Comparison of ENCODE assay signal across 9 cellular contexts in genomic region chr6:21263531-21264287, GRCh38.
DNase-seq lines count a peak whose midpoint lies in the region; ATAC-seq and TF ChIP-seq lines count a peak whose summit lies in the region.
"Had no signal": no experiment of that assay in that cellular context is flagged by ENCODE, and none has a peak within 500 bp of the region (broad histone marks: within the 10 kb centered on the region; RNA-seq: fewer than 3 reads in every experiment).

No MANE protein-coding gene starts in this region.

- H3K27ac ChIP-seq in angular gyrus (ENCODE audit: low read depth, low read length) (peak overlapping the region; percentile 32), testis (no peak overlapping the region)
- H3K27ac ChIP-seq: BLaER1 treated with 17β-estradiol and CSF1 and Interleukin-3, amounts not matched to agents 10 nM and 100 nM had no signal

- 61 to 69% methylated on average over 14 to 18 of the region's 18 CpGs for WGBS in testis, 2 donors

- no peak for TF ChIP-seq CTCF in testis (IDR thresholded peaks at IDR 0.05)

- H3K36me3 ChIP-seq in testis (ENCODE audit: low read depth, missing control alignments): no peaks in the 10 kb centered on the region
- H3K36me3 ChIP-seq: BLaER1 treated with 17β-estradiol and CSF1 and Interleukin-3, amounts not matched to agents 10 nM and 100 nM had no signal

- ATAC-seq in left cardiac atrium (peak; percentile 30 to 83), Right ventricle myocardium inferior (no peak)

- H3K27ac Mint-ChIP-seq in immature natural killer cell: no peak overlapping the region

- H3K4me1 Mint-ChIP-seq in immature natural killer cell: peaks cover 7 to 10% of the 10 kb centered on the region in 2 donors

- peaks cover 0 to 4% (median 0%) of the 10 kb centered on the region in 3 donors for H3K27me3 Mint-ChIP-seq in immature natural killer cell (ENCODE audit: low read depth in 3 of 3)

- H3K9me3 Mint-ChIP-seq in immature natural killer cell: peaks cover 0 to 3% (median 0%) of the 10 kb centered on the region in 6 donors

- no peaks in the 10 kb centered on the region for H3K4me1 ChIP-seq in testis
- H3K4me1 ChIP-seq: BLaER1 treated with 17β-estradiol and CSF1 and Interleukin-3, amounts not matched to agents 10 nM and 100 nM had no signal

- H3K9me3 ChIP-seq in testis: no peaks in the 10 kb centered on the region

- no peaks in the 10 kb centered on the region for H3K36me3 Mint-ChIP-seq in immature natural killer cell

- peak overlapping the region; percentile 23 to 24 for H3K4me3 ChIP-seq in testis
- H3K4me3 ChIP-seq: BLaER1 treated with 17β-estradiol and CSF1 and Interleukin-3, amounts not matched to agents 10 nM and 100 nM had no signal

- H3K27me3 ChIP-seq in testis: no peaks in the 10 kb centered on the region
- H3K27me3 ChIP-seq: BLaER1 treated with 17β-estradiol and CSF1 and Interleukin-3, amounts not matched to agents 10 nM and 100 nM had no signal

- intact Hi-C loops in left cardiac atrium (cut with DNase I): no loop called here
- intact Hi-C loops in Right ventricle myocardium inferior (cut with DNase I): no loop called here
- intact Hi-C loops in testis (cut with DNase I; ENCODE audit: low total_unique reads): no loop called here

- no peak overlapping the region for H3K4me3 Mint-ChIP-seq in immature natural killer cell

- TF ChIP-seq POLR2A in testis (IDR thresholded peaks at IDR 0.05): no peak

- peak; percentile 27 for DNase-seq in left cardiac atrium
- no peak for DNase-seq in Right ventricle myocardium inferior (ENCODE audit: missing footprints)
- DNase-seq in LoVo (ENCODE audit: low spot score): peak; percentile 74
- peak; percentile 30 for DNase-seq in testis
- no peak for DNase-seq in immature natural killer cell
- DNase-seq in hepatic stellate cell (ENCODE audit: low spot score): no peak
- no peak for DNase-seq in activated effector memory CD4-positive, alpha-beta T cell treated with Interleukin-2 at 50 U/mL for 16 hours

Comparison
In these comparisons a context has a peak if more than half of its experiments do, and no peak if none do; other contexts are left out.
1. DNase-seq: peak in left cardiac atrium (single experiment), LoVo (single experiment) and testis (single experiment); none in Right ventricle myocardium inferior (single experiment), immature natural killer cell (0 of 3), hepatic stellate cell (single experiment) and activated effector memory CD4-positive, alpha-beta T cell treated with Interleukin-2 at 50 U/mL for 16 hours (single experiment).